ENCODE assay signal across 1 cellular context in genomic region chr20:3407426-3408250, GRCh38.
TF ChIP-seq lines count a peak whose summit lies in the region.

TSS of gene DNAAF9 (minus strand) at chr20:3407669. CDS start at chr20:3407557, 112 bp downstream.

TF ChIP-seq in K562, 482 proteins besides CTCF, POLR2A, EP300 and RAD21 (continued from another document and continues in another):
- TF ChIP-seq NRF1 (conservative IDR thresholded peaks at IDR 0.05 in 1 of 2, IDR thresholded peaks at IDR 0.05 in 1 of 2): peak; percentile 88 to 90
- peak; percentile 50 for TF ChIP-seq POLR2B (IDR thresholded peaks at IDR 0.05; ENCODE audit: low read depth, partially characterized antibody)
- peak; percentile 53; the same call in 1 of the 2 replicates for TF ChIP-seq SUPT5H (IDR thresholded peaks at IDR 0.05)
- peak; percentile 59; the same call in 1 of the 2 replicates for TF ChIP-seq GATAD2B (IDR thresholded peaks at IDR 0.05; ENCODE audit: borderline replicate concordance)
- 0 out of 4 replicates have a peak, but pooled peaks of 1 of the 2 experiments have one; percentile 29 for TF ChIP-seq HDAC1 (IDR thresholded peaks at IDR 0.05)
- TF ChIP-seq EGR1 (conservative IDR thresholded peaks at IDR 0.05): peak; percentile 70
- TF ChIP-seq RBFOX2 (IDR thresholded peaks at IDR 0.05; ENCODE audit: low read depth, low read length): peak; percentile 72
- TF ChIP-seq PCBP2 (IDR thresholded peaks at IDR 0.05; ENCODE audit: low read depth, low read length, poor library complexity, severe bottlenecking): no peak
- peak; percentile 61; the same call in 1 of the 2 replicates for TF ChIP-seq CREM (IDR thresholded peaks at IDR 0.05; ENCODE audit: low read depth)
- TF ChIP-seq ZNF395 (CRISPR knock-in tag; IDR thresholded peaks at IDR 0.05): peak; percentile 68; the same call in 1 of the 2 replicates
- peak; percentile 26; the same call in 1 of the 2 replicates for TF ChIP-seq RB1 (IDR thresholded peaks at IDR 0.05; ENCODE audit: low read depth)
- TF ChIP-seq GABPB1 (CRISPR knock-in tag; IDR thresholded peaks at IDR 0.05): peak; percentile 65
- no peak for TF ChIP-seq SMC3 (conservative IDR thresholded peaks at IDR 0.05; ENCODE audit: insufficient read depth, low read depth, low read length)
- TF ChIP-seq FOXK2 (conservative IDR thresholded peaks at IDR 0.05 in 1 of 2, IDR thresholded peaks at IDR 0.05 in 1 of 2; ENCODE audit: low read depth in 2 of 2): peak in 1 of 2 experiments; percentile 63; a peak in 2 of 4 replicates
- peak; percentile 59 for TF ChIP-seq PHF20 (IDR thresholded peaks at IDR 0.05; ENCODE audit: partially characterized antibody)
- TF ChIP-seq FOXP1 (CRISPR knock-in tag; IDR thresholded peaks at IDR 0.05): peak; percentile 23; the same call in 1 of the 2 replicates
- no peak for TF ChIP-seq ZFP1 (CRISPR knock-in tag; IDR thresholded peaks at IDR 0.05)
- TF ChIP-seq MAFK (IDR thresholded peaks at IDR 0.05; ENCODE audit: low read length): no peak
- no peak for TF ChIP-seq MEF2A (IDR thresholded peaks at IDR 0.05; ENCODE audit: control insufficient read depth, low read depth, low read length)
- TF ChIP-seq ARID4B (CRISPR knock-in tag; IDR thresholded peaks at IDR 0.05): peak; percentile 28; the same call in 1 of the 2 replicates
- TF ChIP-seq MBD2 (IDR thresholded peaks at IDR 0.05; ENCODE audit: borderline replicate concordance, low read depth): 0 out of 2 replicates have a peak, but pooled peaks have one; percentile 17
- TF ChIP-seq SMARCA4 (IDR thresholded peaks at IDR 0.05): 0 out of 2 replicates have a peak, but pooled peaks have one; percentile 13
- peak; percentile 92 for TF ChIP-seq ATF7 (IDR thresholded peaks at IDR 0.05)
- no peak for TF ChIP-seq ZNF224 (CRISPR knock-in tag; IDR thresholded peaks at IDR 0.05)
- peak; percentile 74 for TF ChIP-seq KDM5B (IDR thresholded peaks at IDR 0.05; ENCODE audit: insufficient replicate concordance, low read depth, low read length)
- TF ChIP-seq PRDM10 (IDR thresholded peaks at IDR 0.05; ENCODE audit: partially characterized antibody): peak; percentile 98
- TF ChIP-seq ZNF740 (CRISPR knock-in tag; IDR thresholded peaks at IDR 0.05): 0 out of 2 replicates have a peak, but pooled peaks have one; percentile 32
- no peak for TF ChIP-seq ZNF740 (tag; IDR thresholded peaks at IDR 0.05)
- TF ChIP-seq MYC (IDR thresholded peaks at IDR 0.05; ENCODE audit: low read depth, low read length): peak; percentile 35; the same call in 1 of the 2 replicates
- TF ChIP-seq MYC (CRISPR knock-in tag; IDR thresholded peaks at IDR 0.05; ENCODE audit: borderline replicate concordance, low read depth): no peak
- no peak for TF ChIP-seq ZNF318 (IDR thresholded peaks at IDR 0.05; ENCODE audit: borderline replicate concordance in 1 of 2, low read depth in 1 of 2)
- no peak for TF ChIP-seq ZNF134 (CRISPR knock-in tag; conservative IDR thresholded peaks at IDR 0.05)
- TF ChIP-seq TOE1 (IDR thresholded peaks at IDR 0.05; ENCODE audit: borderline replicate concordance): 0 out of 2 replicates have a peak, but pooled peaks have one; percentile 6
- no peak for TF ChIP-seq TOE1 (CRISPR knock-in tag; IDR thresholded peaks at IDR 0.05; ENCODE audit: borderline replicate concordance, low read depth)
- peak; percentile 66; the same call in 1 of the 2 replicates for TF ChIP-seq ZBTB2 (IDR thresholded peaks at IDR 0.05)
- peak in 1 of 2 experiments; percentile 6; a peak in 1 of 4 replicates for TF ChIP-seq MNT (conservative IDR thresholded peaks at IDR 0.05)
- no peak for TF ChIP-seq PYGO2 (tag; IDR thresholded peaks at IDR 0.05)
- no peak for TF ChIP-seq XRCC5 (IDR thresholded peaks at IDR 0.05; ENCODE audit: low read depth, low read length)
